In genomic region chr1:160675641-160676410, GRCh38 we compare ENCODE assay signal across 8 cellular contexts. TPM values are rescaled to one million over a fixed set of nuclear protein-coding genes. Genes with fewer than 3 reads are reported as not detected.
DNase-seq lines count a peak whose midpoint lies in the region; ATAC-seq lines count a peak whose summit lies in the region.

No MANE protein-coding gene starts in this region.

- H3K36me3 ChIP-seq in mesenchymal stem cell (ENCODE audit: control insufficient read depth in 1 of 2, insufficient read depth in 2 of 2, low read depth in 1 of 2, low read length in 2 of 2), result no peaks in the 10 kb centered on the region

- H3K9me3 ChIP-seq in mesenchymal stem cell (ENCODE audit: control insufficient read depth, low read length), result no peaks in the 10 kb centered on the region

- ATAC-seq in HG02973 (IDR thresholded peaks at IDR 0.05; ENCODE audit: unreplicated experiment), result peak; percentile 67

- no peak overlapping the region for H2BK5ac ChIP-seq in mesenchymal stem cell (ENCODE audit: low read depth, low read length, poor library complexity, severe bottlenecking)

- H3K27me3 ChIP-seq in mesenchymal stem cell (ENCODE audit: control insufficient read depth in 1 of 2, insufficient read depth in 1 of 2, low read length in 2 of 2), result peaks cover 20 to 42% of the 10 kb centered on the region in 2 experiments

- no peak overlapping the region for H2BK15ac ChIP-seq in mesenchymal stem cell (ENCODE audit: low read depth, poor library complexity, severe bottlenecking)

- no peak overlapping the region for H3K4ac ChIP-seq in mesenchymal stem cell (ENCODE audit: low read depth in 1 of 2, low read length in 2 of 2)

- H3K4me3 ChIP-seq in mesenchymal stem cell (ENCODE audit: insufficient read depth in 1 of 2, low read depth in 1 of 2, low read length in 2 of 2), result no peak overlapping the region

- no peak overlapping the region for H2BK120ac ChIP-seq in mesenchymal stem cell (ENCODE audit: low read depth, low read length)

- 53% methylated on average over 6 of the region's 6 CpGs for WGBS in mesenchymal stem cell

- no peaks in the 10 kb centered on the region for H3K4me1 ChIP-seq in mesenchymal stem cell (ENCODE audit: control insufficient read depth, insufficient read depth, low read depth, low read length)

- no peak overlapping the region for H3K27ac ChIP-seq in mesenchymal stem cell (ENCODE audit: low read length, poor library complexity, severe bottlenecking)

- POLR2A ChIA-PET in activated CD4-positive, alpha-beta memory T cell treated with anti-CD3 and anti-CD28 coated beads, Interleukin-2, amount 10 ng/mL, durations not matched to agents 7 days and 5 days (lab: Charles Lee), result interaction anchor here (0.6 to 6.0 kb wide), 16 partner anchors 7 to 108 kb away, joined by 3 to 70 read pairs (median 7); partner anchors contain the start of genes CD48 and SLAMF1

- no peak overlapping the region for H3K4me2 ChIP-seq in mesenchymal stem cell (ENCODE audit: low read length, poor library complexity, severe bottlenecking)

- peaks cover 33% of the 10 kb centered on the region for H3K4me1 Mint-ChIP-seq in activated CD4-positive, alpha-beta memory T cell treated with anti-CD3 and anti-CD28 coated beads, Interleukin-2, amount 10 ng/mL, durations not matched to agents 7 days and 5 days

- H4K8ac ChIP-seq in mesenchymal stem cell (ENCODE audit: low read length), result no peak overlapping the region

- H3K9ac ChIP-seq in mesenchymal stem cell (ENCODE audit: low read length), result no peak overlapping the region

- H3K79me1 ChIP-seq in mesenchymal stem cell (replicated peaks; ENCODE audit: low read length, poor library complexity, severe bottlenecking), result no peaks in the 10 kb centered on the region

- H3K23ac ChIP-seq in mesenchymal stem cell (ENCODE audit: low read length in 2 of 2), result no peak overlapping the region

- no peak overlapping the region for H4K91ac ChIP-seq in mesenchymal stem cell (ENCODE audit: low read length)

- H3K14ac ChIP-seq in mesenchymal stem cell (ENCODE audit: low read length in 2 of 2), result peak overlapping the region in 1 of 2 experiments; percentile 55

- peak overlapping the region in 1 of 2 experiments; percentile 42 for H2BK12ac ChIP-seq in mesenchymal stem cell (ENCODE audit: low read length in 2 of 2)

- H2AK5ac ChIP-seq in mesenchymal stem cell (ENCODE audit: low read length, severe bottlenecking), result no peak overlapping the region

- peak overlapping the region; percentile 53 for H3K4me3 Mint-ChIP-seq in activated CD4-positive, alpha-beta memory T cell treated with anti-CD3 and anti-CD28 coated beads, Interleukin-2, amount 10 ng/mL, durations not matched to agents 7 days and 5 days

- H3K27ac Mint-ChIP-seq in activated CD4-positive, alpha-beta memory T cell treated with anti-CD3 and anti-CD28 coated beads, Interleukin-2, amount 10 ng/mL, durations not matched to agents 7 days and 5 days, result peak overlapping the region; percentile 61

- CTCF ChIA-PET in activated CD4-positive, alpha-beta memory T cell treated with anti-CD3 and anti-CD28 coated beads, Interleukin-2, amount 10 ng/mL, durations not matched to agents 7 days and 5 days (lab: Charles Lee), result interaction anchor here (0.7 to 5.2 kb wide), 42 partner anchors 7 to 753 kb away, joined by 3 to 55 read pairs (median 5); partner anchors contain the start of genes CD48, LY9 and SLAMF1

- no peaks in the 10 kb centered on the region for H3K27me3 Mint-ChIP-seq in activated CD4-positive, alpha-beta memory T cell treated with anti-CD3 and anti-CD28 coated beads, Interleukin-2, amount 10 ng/mL, durations not matched to agents 7 days and 5 days

- DNase-seq in NCI-H2081 (lab: John Stamatoyannopoulos, UW), result peak; percentile 41 to 48
- no peak for DNase-seq in NCI-H2081 treated with DMSO at 0.1 percent for 48 hours (lab: John Stamatoyannopoulos, UW)
- peak; percentile 57 to 89 for DNase-seq in NCI-H526 (lab: John Stamatoyannopoulos, UW)
- peak; percentile 82 for DNase-seq in activated CD4-positive, alpha-beta memory T cell treated with anti-CD3 and anti-CD28 coated beads, Interleukin-2, amount 10 ng/mL, durations not matched to agents 7 days and 5 days
- DNase-seq in effector CD4-positive, alpha-beta T cell, result peak; percentile 64
- peak; percentile 62 for DNase-seq in mesenchymal stem cell
- peak; percentile 58 for DNase-seq in stimulated activated CD8-positive, alpha-beta memory T cell treated with anti-CD3 and anti-CD28 coated beads, Interleukin-4, amount 100 ng/mL, for 24 hours (ENCODE audit: low read depth)

- H2AFZ ChIP-seq in mesenchymal stem cell (ENCODE audit: low read depth, low read length), result peak overlapping the region; percentile 64

- peaks cover 51% of the 10 kb centered on the region for H3K36me3 Mint-ChIP-seq in activated CD4-positive, alpha-beta memory T cell treated with anti-CD3 and anti-CD28 coated beads, Interleukin-2, amount 10 ng/mL, durations not matched to agents 7 days and 5 days (ENCODE audit: low read depth)

- H3K18ac ChIP-seq in mesenchymal stem cell (ENCODE audit: low read depth in 1 of 2, low read length in 2 of 2), result peak overlapping the region in 1 of 2 experiments; percentile 37

- no peaks in the 10 kb centered on the region for H3K9me3 Mint-ChIP-seq in activated CD4-positive, alpha-beta memory T cell treated with anti-CD3 and anti-CD28 coated beads, Interleukin-2, amount 10 ng/mL, durations not matched to agents 7 days and 5 days

RNA-seq across cellular contexts. Expression of gene SLAMF1, which starts 29.0 kb away (rescaled TPM):
- total RNA-seq in activated CD4-positive, alpha-beta memory T cell treated with anti-CD3 and anti-CD28 coated beads, Interleukin-2, amount 10 ng/mL, durations not matched to agents 7 days and 5 days, result 100 to 1,000 TPM; 106 to 113 TPM
- 0.12 TPM for polyA plus RNA-seq in mesenchymal stem cell (2013, experiment 1 of 2)
- polyA plus RNA-seq in mesenchymal stem cell (2013, experiment 2 of 2), result 0.15 TPM

RNA-seq across cellular contexts. Expression of gene CD48, which starts 35.8 kb away (rescaled TPM):
- 100 to 1,000 TPM; 403 to 404 TPM for total RNA-seq in activated CD4-positive, alpha-beta memory T cell treated with anti-CD3 and anti-CD28 coated beads, Interleukin-2, amount 10 ng/mL, durations not matched to agents 7 days and 5 days
- polyA plus RNA-seq in mesenchymal stem cell (2013, experiment 1 of 2), result not detected
- not detected for polyA plus RNA-seq in mesenchymal stem cell (2013, experiment 2 of 2)
